Comparison of ENCODE assay signal across 19 cellular contexts in the genomic region with DNA sequence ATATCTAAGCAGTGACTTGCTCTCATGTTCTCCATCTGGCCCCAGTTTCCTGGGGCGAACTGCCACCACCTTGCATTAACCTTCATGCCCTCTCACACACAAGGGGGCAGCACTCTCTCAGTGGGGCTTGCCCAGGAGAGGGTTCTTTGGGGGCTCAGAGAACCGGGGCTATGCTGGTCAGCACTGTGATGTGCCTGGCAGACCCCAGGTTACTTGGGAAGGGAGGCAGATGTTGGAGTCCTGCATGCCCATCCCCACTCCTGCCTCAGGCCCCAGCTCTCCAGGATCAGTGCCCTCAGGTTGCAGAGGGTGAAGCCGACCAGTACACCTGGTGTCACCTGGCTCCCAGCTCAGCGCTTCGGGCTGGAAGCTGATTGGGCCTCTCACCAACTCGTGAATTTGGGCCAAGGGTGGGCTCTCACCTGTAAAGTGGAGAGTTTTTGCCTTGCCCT.
DNase-seq lines count a peak whose midpoint lies in the region; ATAC-seq and TF ChIP-seq lines count a peak whose summit lies in the region.
"Had no signal": no experiment of that assay in that cellular context is flagged by ENCODE, and none has a peak within 500 bp of the region (broad histone marks: within the 10 kb centered on the region; RNA-seq: fewer than 3 reads in every experiment).

No MANE protein-coding gene starts in this region.

- H3K27me3 ChIP-seq in mesendoderm (ENCODE audit: insufficient read depth, low read length, poor library complexity) (no peaks in the 10 kb centered on the region), uterus (no peaks in the 10 kb centered on the region)
- H3K27me3 ChIP-seq: dorsolateral prefrontal cortex, tibial nerve had no signal

- H3K9me3 Mint-ChIP-seq in activated CD8-positive, alpha-beta T cell treated with anti-CD3 and anti-CD28 coated beads for 36 hours: no peaks in the 10 kb centered on the region

- WGBS in mesendoderm (ENCODE audit: extremely low coverage, insufficient coverage, low lambda C conversion rate): no CpG with 5 or more reads among the region's 6 CpGs

- H4K8ac ChIP-seq in mesendoderm (ENCODE audit: low read depth, low read length): no peak overlapping the region

- H3K27ac ChIP-seq in mesendoderm (ENCODE audit: low read depth, low read length): no peak overlapping the region
- H3K27ac ChIP-seq in uterus: no peak overlapping the region
- H3K27ac ChIP-seq: C4-2B, dorsolateral prefrontal cortex, tibial nerve had no signal

- peaks cover 27% of the 10 kb centered on the region for H3K27me3 Mint-ChIP-seq in activated CD8-positive, alpha-beta T cell treated with anti-CD3 and anti-CD28 coated beads for 36 hours

- H3K4me3 ChIP-seq in GM12865 (ENCODE audit: low read depth, low read length) (no peak overlapping the region), mesendoderm (ENCODE audit: low read length) (no peak overlapping the region), uterus (no peak overlapping the region)
- H3K4me3 ChIP-seq: dorsolateral prefrontal cortex, tibial nerve had no signal

- intact Hi-C loops in activated CD8-positive, alpha-beta T cell treated with anti-CD3 and anti-CD28 coated beads for 36 hours (cut with micrococcal nuclease): no loop called here
- intact Hi-C loops in uterus (cut with DNase I; ENCODE audit: low total_unique reads): no loop called here

- no peak overlapping the region for H3K27ac Mint-ChIP-seq in activated CD8-positive, alpha-beta T cell treated with anti-CD3 and anti-CD28 coated beads for 36 hours
- H3K27ac Mint-ChIP-seq: naive thymus-derived CD8-positive, alpha-beta T cell had no signal

- H2AK5ac ChIP-seq in mesendoderm (ENCODE audit: low read length): no peak overlapping the region

- no peaks in the 10 kb centered on the region for H3K9me3 ChIP-seq in uterus

- H3K23ac ChIP-seq in mesendoderm (ENCODE audit: low read length): no peak overlapping the region

- no peak overlapping the region for H4K5ac ChIP-seq in mesendoderm (ENCODE audit: low read length)

- no peak overlapping the region for H2BK15ac ChIP-seq in mesendoderm (replicated peaks; ENCODE audit: low read depth)

- H2BK5ac ChIP-seq in mesendoderm (ENCODE audit: low read length): no peak overlapping the region

- no peak for TF ChIP-seq POLR2A in uterus (IDR thresholded peaks at IDR 0.05)

- peak; percentile 29; the same call in 1 of the 2 replicates for TF ChIP-seq RAD21 in Ishikawa (IDR thresholded peaks at IDR 0.05; ENCODE audit: low read depth)

- H3K9ac ChIP-seq in mesendoderm (ENCODE audit: low read length): no peak overlapping the region

- H3K4me3 Mint-ChIP-seq in activated CD8-positive, alpha-beta T cell treated with anti-CD3 and anti-CD28 coated beads for 36 hours: no peak overlapping the region
- H3K4me3 Mint-ChIP-seq: naive thymus-derived CD8-positive, alpha-beta T cell had no signal

- no peak overlapping the region for H3K4me2 ChIP-seq in mesendoderm (ENCODE audit: low read length)

- no peaks in the 10 kb centered on the region for H3K4me1 Mint-ChIP-seq in activated CD8-positive, alpha-beta T cell treated with anti-CD3 and anti-CD28 coated beads for 36 hours (ENCODE audit: low read depth)

- H3K79me2 ChIP-seq in mesendoderm (ENCODE audit: control insufficient read depth, insufficient read depth, low read length): no peaks in the 10 kb centered on the region

- TF ChIP-seq EP300 in Ishikawa (IDR thresholded peaks at IDR 0.05; ENCODE audit: borderline replicate concordance): no peak

- no peaks in the 10 kb centered on the region for H3K36me3 Mint-ChIP-seq in activated CD8-positive, alpha-beta T cell treated with anti-CD3 and anti-CD28 coated beads for 36 hours (ENCODE audit: low read depth)

- peak; percentile 21 for TF ChIP-seq CTCF in GM12865 (IDR thresholded peaks at IDR 0.05; ENCODE audit: insufficient read depth, low read depth, low read length, missing control alignments)
- TF ChIP-seq CTCF in activated CD8-positive, alpha-beta T cell treated with anti-CD3 and anti-CD28 coated beads for 36 hours (IDR thresholded peaks at IDR 0.05): no peak
- no peak for TF ChIP-seq CTCF in uterus (IDR thresholded peaks at IDR 0.05)

- H2BK120ac ChIP-seq in mesendoderm (ENCODE audit: low read depth, low read length): no peak overlapping the region

- no peak overlapping the region for H3K56ac ChIP-seq in mesendoderm (ENCODE audit: low read length)

- H3K79me1 ChIP-seq in mesendoderm (ENCODE audit: low read length): no peaks in the 10 kb centered on the region

- H3K36me3 ChIP-seq in mesendoderm (ENCODE audit: control insufficient read depth, insufficient read depth, low read length) (no peaks in the 10 kb centered on the region), uterus (no peaks in the 10 kb centered on the region)
- H3K36me3 ChIP-seq: tibial nerve had no signal

- ATAC-seq in activated CD8-positive, alpha-beta T cell treated with anti-CD3 and anti-CD28 coated beads for 36 hours: no peak
- ATAC-seq: naive thymus-derived CD8-positive, alpha-beta T cell; SK-N-SH treated with all-trans-retinoic acid at 6 μM for 48 hours had no signal

- H3K4me1 ChIP-seq in mesendoderm (ENCODE audit: control insufficient read depth, low read depth, low read length) (no peaks in the 10 kb centered on the region), uterus (no peaks in the 10 kb centered on the region)
- H3K4me1 ChIP-seq: tibial nerve had no signal

- DNase-seq in GM12865 (ENCODE audit: low read depth) (no peak), mesendoderm (peak; percentile 28), NCI-H187 treated with DMSO at 0.1 percent for 48 hours (lab: John Stamatoyannopoulos, UW) (no peak), COLO829 (ENCODE audit: low spot score) (no peak), CD1c-positive myeloid dendritic cell (ENCODE audit: extremely low spot score) (no peak), uterus (no peak)
- peak; percentile 17 for DNase-seq in activated CD8-positive, alpha-beta T cell treated with anti-CD3 and anti-CD28 coated beads for 36 hours
- DNase-seq: activated effector memory CD4-positive, alpha-beta T cell treated with Interleukin-2 at 50 U/mL for 16 hours; aorta; dorsolateral prefrontal cortex; left ventricle myocardium superior; naive thymus-derived CD8-positive, alpha-beta T cell; NCI-H2081 treated with DMSO at 0.1 percent for 48 hours; right cardiac atrium; stimulated activated CD4-positive, alpha-beta T cell treated with anti-CD3 and anti-CD28 coated beads, Interleukin-2, amount 100 ng/mL, for 24 hours had no signal

- POLR2A ChIA-PET in activated CD8-positive, alpha-beta T cell treated with anti-CD3 and anti-CD28 coated beads for 36 hours (lab: Charles Lee): no interaction called here

- CTCF ChIA-PET in activated CD8-positive, alpha-beta T cell treated with anti-CD3 and anti-CD28 coated beads for 36 hours (lab: Charles Lee): interaction anchor here (1.0 kb wide), 1 partner anchor 11 kb away, joined by 5 read pairs; no protein-coding TSS in a partner anchor

- no peak overlapping the region for H3K4ac ChIP-seq in mesendoderm (ENCODE audit: low read depth, low read length)

- H3K18ac ChIP-seq in mesendoderm (ENCODE audit: low read length): no peak overlapping the region

TF ChIP-seq in Ishikawa, 13 proteins besides CTCF, POLR2A, EP300 and RAD21:
- TF ChIP-seq, protein P1, sequence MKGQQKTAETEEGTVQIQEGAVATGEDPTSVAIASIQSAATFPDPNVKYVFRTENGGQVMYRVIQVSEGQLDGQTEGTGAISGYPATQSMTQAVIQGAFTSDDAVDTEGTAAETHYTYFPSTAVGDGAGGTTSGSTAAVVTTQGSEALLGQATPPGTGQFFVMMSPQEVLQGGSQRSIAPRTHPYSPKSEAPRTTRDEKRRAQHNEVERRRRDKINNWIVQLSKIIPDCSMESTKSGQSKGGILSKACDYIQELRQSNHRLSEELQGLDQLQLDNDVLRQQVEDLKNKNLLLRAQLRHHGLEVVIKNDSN (IDR thresholded peaks at IDR 0.05): no peak
- TF ChIP-seq, protein P2, sequence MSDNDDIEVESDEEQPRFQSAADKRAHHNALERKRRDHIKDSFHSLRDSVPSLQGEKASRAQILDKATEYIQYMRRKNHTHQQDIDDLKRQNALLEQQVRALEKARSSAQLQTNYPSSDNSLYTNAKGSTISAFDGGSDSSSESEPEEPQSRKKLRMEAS (IDR thresholded peaks at IDR 0.05): no peak
- no peak for TF ChIP-seq CREB1 (IDR thresholded peaks at IDR 0.05; ENCODE audit: low read depth)
- TF ChIP-seq CEBPB (IDR thresholded peaks at IDR 0.05): no peak
- TF ChIP-seq FOXM1 (IDR thresholded peaks at IDR 0.05; ENCODE audit: borderline replicate concordance, low read depth): no peak
- no peak for TF ChIP-seq TCF12 (IDR thresholded peaks at IDR 0.05; ENCODE audit: low read depth)
- no peak for TF ChIP-seq TAF1 (IDR thresholded peaks at IDR 0.05; ENCODE audit: low read depth)
- TF ChIP-seq ZBTB7A (IDR thresholded peaks at IDR 0.05; ENCODE audit: low read depth): no peak
- TF ChIP-seq TEAD4 (IDR thresholded peaks at IDR 0.05): no peak
- TF ChIP-seq YY1 (IDR thresholded peaks at IDR 0.05; ENCODE audit: low read depth): no peak
- no peak for TF ChIP-seq NFIC (IDR thresholded peaks at IDR 0.05)
- TF ChIP-seq, protein P3, sequence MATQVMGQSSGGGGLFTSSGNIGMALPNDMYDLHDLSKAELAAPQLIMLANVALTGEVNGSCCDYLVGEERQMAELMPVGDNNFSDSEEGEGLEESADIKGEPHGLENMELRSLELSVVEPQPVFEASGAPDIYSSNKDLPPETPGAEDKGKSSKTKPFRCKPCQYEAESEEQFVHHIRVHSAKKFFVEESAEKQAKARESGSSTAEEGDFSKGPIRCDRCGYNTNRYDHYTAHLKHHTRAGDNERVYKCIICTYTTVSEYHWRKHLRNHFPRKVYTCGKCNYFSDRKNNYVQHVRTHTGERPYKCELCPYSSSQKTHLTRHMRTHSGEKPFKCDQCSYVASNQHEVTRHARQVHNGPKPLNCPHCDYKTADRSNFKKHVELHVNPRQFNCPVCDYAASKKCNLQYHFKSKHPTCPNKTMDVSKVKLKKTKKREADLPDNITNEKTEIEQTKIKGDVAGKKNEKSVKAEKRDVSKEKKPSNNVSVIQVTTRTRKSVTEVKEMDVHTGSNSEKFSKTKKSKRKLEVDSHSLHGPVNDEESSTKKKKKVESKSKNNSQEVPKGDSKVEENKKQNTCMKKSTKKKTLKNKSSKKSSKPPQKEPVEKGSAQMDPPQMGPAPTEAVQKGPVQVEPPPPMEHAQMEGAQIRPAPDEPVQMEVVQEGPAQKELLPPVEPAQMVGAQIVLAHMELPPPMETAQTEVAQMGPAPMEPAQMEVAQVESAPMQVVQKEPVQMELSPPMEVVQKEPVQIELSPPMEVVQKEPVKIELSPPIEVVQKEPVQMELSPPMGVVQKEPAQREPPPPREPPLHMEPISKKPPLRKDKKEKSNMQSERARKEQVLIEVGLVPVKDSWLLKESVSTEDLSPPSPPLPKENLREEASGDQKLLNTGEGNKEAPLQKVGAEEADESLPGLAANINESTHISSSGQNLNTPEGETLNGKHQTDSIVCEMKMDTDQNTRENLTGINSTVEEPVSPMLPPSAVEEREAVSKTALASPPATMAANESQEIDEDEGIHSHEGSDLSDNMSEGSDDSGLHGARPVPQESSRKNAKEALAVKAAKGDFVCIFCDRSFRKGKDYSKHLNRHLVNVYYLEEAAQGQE (IDR thresholded peaks at IDR 0.05; ENCODE audit: low read depth): no peak

Comparison
In these comparisons a context has a peak if more than half of its experiments do, and no peak if none do; other contexts are left out.
1. DNase-seq: peak in activated CD8-positive, alpha-beta T cell treated with anti-CD3 and anti-CD28 coated beads for 36 hours (single experiment) and mesendoderm (single experiment); none in GM12865 (single experiment), NCI-H187 treated with DMSO at 0.1 percent for 48 hours (single experiment), COLO829 (single experiment), CD1c-positive myeloid dendritic cell (single experiment) and uterus (0 of 2).